In genomic region chrX:38327775-38328081, GRCh38 we compare ENCODE assay signal across 9 cellular contexts. TPM values are rescaled to one million over a fixed set of nuclear protein-coding genes. Genes with fewer than 3 reads are reported as not detected.
DNase-seq lines count a peak whose midpoint lies in the region; ATAC-seq and TF ChIP-seq lines count a peak whose summit lies in the region.
"Had no signal": no experiment of that assay in that cellular context is flagged by ENCODE, and none has a peak within 500 bp of the region (broad histone marks: within the 10 kb centered on the region; RNA-seq: fewer than 3 reads in every experiment).

No MANE protein-coding gene starts in this region.

- no peaks in the 10 kb centered on the region for H3K4me1 ChIP-seq in OCI-LY7 (ENCODE audit: insufficient read depth, low read length, poor library complexity, severe bottlenecking)
- H3K4me1 ChIP-seq in subcutaneous abdominal adipose tissue (ENCODE audit: control insufficient read depth in 5 of 5, insufficient read depth in 5 of 5, low read length in 5 of 5) = peaks cover 0 to 11% (median 0%) of the 10 kb centered on the region in 5 donors

- H3K9me3 ChIP-seq in OCI-LY7 (ENCODE audit: low read length) (no peaks in the 10 kb centered on the region), subcutaneous abdominal adipose tissue (ENCODE audit: control insufficient read depth in 5 of 5, low read length in 5 of 5) (no peaks in the 10 kb centered on the region)

- H3K36me3 ChIP-seq in OCI-LY7 (ENCODE audit: insufficient read depth, low read length) (no peaks in the 10 kb centered on the region), subcutaneous abdominal adipose tissue (ENCODE audit: control insufficient read depth in 5 of 5, insufficient read depth in 5 of 5, low read length in 5 of 5) (no peaks in the 10 kb centered on the region)

- H3K27me3 ChIP-seq in subcutaneous abdominal adipose tissue (ENCODE audit: control insufficient read depth in 5 of 5, insufficient read depth in 4 of 5, low read length in 5 of 5) = peaks cover 0 to 7% (median 4%) of the 10 kb centered on the region in 5 donors

- intact Hi-C loops in OCI-LY7 (cut with micrococcal nuclease; ENCODE audit: unreplicated experiment) = loop anchor here (1.0 to 5.0 kb wide), 3 partner anchors 65 to 135 kb away; no protein-coding TSS in a partner anchor

- peaks cover 16% of the 10 kb centered on the region; the same call in 1 of the 2 replicates for H3K79me2 ChIP-seq in OCI-LY7 (ENCODE audit: insufficient read depth, low read depth, low read length)

- no peaks in the 10 kb centered on the region for H3K9me2 ChIP-seq in OCI-LY7 (ENCODE audit: insufficient read depth, low read length)

- TF ChIP-seq CTCF in OCI-LY7 (conservative IDR thresholded peaks at IDR 0.05; ENCODE audit: low read length) = peak; percentile 4; the same call in 1 of the 2 replicates
- no peak for TF ChIP-seq CTCF in epithelial cell of proximal tubule (conservative IDR thresholded peaks at IDR 0.05; ENCODE audit: low read depth, low read length)

- peak overlapping the region; percentile 70; the same call in 1 of the 2 replicates for H2AFZ ChIP-seq in OCI-LY7 (ENCODE audit: low read length)

- no peak overlapping the region for H3K9ac ChIP-seq in subcutaneous abdominal adipose tissue (ENCODE audit: low read length in 5 of 5)

- ATAC-seq in HG03097 (IDR thresholded peaks at IDR 0.05; ENCODE audit: low FRiP score, unreplicated experiment) = no peak

- peaks cover 14% of the 10 kb centered on the region for H3K4me1 Mint-ChIP-seq in T-helper 1 cell treated with Interleukin-12 subunit alpha and Interleukin-12 subunit beta and Interleukin-4 antibody, amounts not matched to agents 30 μg/mL and 1 μg/mL, for 36 hours (ENCODE audit: low read depth)

- peak overlapping the region; percentile 93 for H3K4me3 Mint-ChIP-seq in T-helper 1 cell treated with Interleukin-12 subunit alpha and Interleukin-12 subunit beta and Interleukin-4 antibody, amounts not matched to agents 30 μg/mL and 1 μg/mL, for 36 hours

- DNase-seq in T-helper 1 cell (no peak), OCI-LY7 (ENCODE audit: low spot score) (no peak), epithelial cell of proximal tubule (ENCODE audit: low read depth) (no peak), C1 segment of cervical spinal cord (lab: John Stamatoyannopoulos, UW) (no peak)
- no peak for DNase-seq in stimulated activated CD4-positive, alpha-beta T cell treated with anti-CD3 and anti-CD28 coated beads, Interleukin-12 subunit alpha, Interleukin-12 subunit beta, amount 100 ng/mL, for 4 hours

- peak overlapping the region; percentile 66 for H3K27ac Mint-ChIP-seq in T-helper 1 cell treated with Interleukin-12 subunit alpha and Interleukin-12 subunit beta and Interleukin-4 antibody, amounts not matched to agents 30 μg/mL and 1 μg/mL, for 36 hours

- POLR2A ChIA-PET in OCI-LY7 (lab: Charles Lee) = interaction anchor here (0.9 kb wide), 1 partner anchor 504 kb away, joined by 3 read pairs; no protein-coding TSS in a partner anchor

- H3K4me3 ChIP-seq in OCI-LY7 (ENCODE audit: low read depth, low read length, poor library complexity, severe bottlenecking) (peak overlapping the region; percentile 86), epithelial cell of proximal tubule (ENCODE audit: low read depth, low read length) (peak overlapping the region; percentile 70), subcutaneous abdominal adipose tissue (ENCODE audit: low read depth in 1 of 5, low read length in 5 of 5) (peak overlapping the region; percentile 43 to 73 (median 71))

- H3K27me3 Mint-ChIP-seq in T-helper 1 cell treated with Interleukin-12 subunit alpha and Interleukin-12 subunit beta and Interleukin-4 antibody, amounts not matched to agents 30 μg/mL and 1 μg/mL, for 36 hours (ENCODE audit: low read depth) = no peaks in the 10 kb centered on the region

- H4K20me1 ChIP-seq in OCI-LY7 (ENCODE audit: insufficient read depth, low read length) = no peaks in the 10 kb centered on the region

- BruUV-seq in OCI-LY7 (replicated peaks; lab: Mats Ljungman, UMichigan) = no TSS peak

- CTCF ChIA-PET in OCI-LY7 (lab: Charles Lee; ENCODE audit: unreplicated experiment) = interaction anchor here (0.7 to 2.4 kb wide), 2 partner anchors 11 to 136 kb away, joined by 3 to 11 read pairs; no protein-coding TSS in a partner anchor

- no peaks in the 10 kb centered on the region for H3K36me3 Mint-ChIP-seq in T-helper 1 cell treated with Interleukin-12 subunit alpha and Interleukin-12 subunit beta and Interleukin-4 antibody, amounts not matched to agents 30 μg/mL and 1 μg/mL, for 36 hours (ENCODE audit: low read depth)

- H3K27ac ChIP-seq in OCI-LY7 (ENCODE audit: low read depth, low read length, poor library complexity, severe bottlenecking) (no peak overlapping the region), subcutaneous abdominal adipose tissue (ENCODE audit: low read depth, low read length) (no peak overlapping the region)

- H3K9me3 Mint-ChIP-seq in T-helper 1 cell treated with Interleukin-12 subunit alpha and Interleukin-12 subunit beta and Interleukin-4 antibody, amounts not matched to agents 30 μg/mL and 1 μg/mL, for 36 hours = no peaks in the 10 kb centered on the region

- peak overlapping the region; percentile 35; the same call in 1 of the 2 replicates for H3K4me2 ChIP-seq in OCI-LY7 (ENCODE audit: low read length)

RNA-seq across cellular contexts. Expression of gene RPGR, which starts 0.4 kb away (rescaled TPM):
- total RNA-seq in OCI-LY7 (2014; rRNA removed; shearing (Covaris generic)) = 11.6 and 18.2 TPM in 2 replicates
- total RNA-seq in OCI-LY7 (2022) (12.4 and 21.6 TPM in 2 replicates), epithelial cell of proximal tubule (3.5 and 5.7 TPM in 2 replicates)

RNA-seq across cellular contexts. Expression of gene OTC, which starts 24.7 kb away (rescaled TPM):
- total RNA-seq in OCI-LY7 (2014; rRNA removed; shearing (Covaris generic)) = not detected in 2 replicates
- not detected in 2 replicates for total RNA-seq in OCI-LY7 (2022)
- total RNA-seq in epithelial cell of proximal tubule = not detected in 2 replicates
- total RNA-seq: pulmonary artery endothelial cell had no signal
